Comparison of ENCODE assay signal across 2 cellular contexts in genomic region chr17:65048441-65048840, GRCh38.
TF ChIP-seq lines count a peak whose summit lies in the region.

No MANE protein-coding gene starts in this region.

TF ChIP-seq in liver, 16 proteins besides CTCF, POLR2A, EP300 and RAD21:
- no peak for TF ChIP-seq ZBTB33 (IDR thresholded peaks at IDR 0.05)
- TF ChIP-seq FOXA1 (IDR thresholded peaks at IDR 0.05): no peak
- no peak for TF ChIP-seq RXRA (IDR thresholded peaks at IDR 0.05)
- TF ChIP-seq GABPA (IDR thresholded peaks at IDR 0.05 in 1 of 2, conservative IDR thresholded peaks at IDR 0.05 in 1 of 2): no peak
- no peak for TF ChIP-seq HNF4A (conservative IDR thresholded peaks at IDR 0.05)
- no peak for TF ChIP-seq HNF4G (IDR thresholded peaks at IDR 0.05)
- TF ChIP-seq EGR1 (IDR thresholded peaks at IDR 0.05; ENCODE audit: low read depth in 2 of 2): no peak
- TF ChIP-seq TAF1 (conservative IDR thresholded peaks at IDR 0.05): no peak
- TF ChIP-seq YY1 (IDR thresholded peaks at IDR 0.05): no peak
- no peak for TF ChIP-seq REST (IDR thresholded peaks at IDR 0.05)
- no peak for TF ChIP-seq FOXA2 (IDR thresholded peaks at IDR 0.05)
- TF ChIP-seq NR2F2 (IDR thresholded peaks at IDR 0.05): no peak
- TF ChIP-seq, protein P1, sequence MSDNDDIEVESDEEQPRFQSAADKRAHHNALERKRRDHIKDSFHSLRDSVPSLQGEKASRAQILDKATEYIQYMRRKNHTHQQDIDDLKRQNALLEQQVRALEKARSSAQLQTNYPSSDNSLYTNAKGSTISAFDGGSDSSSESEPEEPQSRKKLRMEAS (IDR thresholded peaks at IDR 0.05): no peak
- no peak for TF ChIP-seq SP1 (IDR thresholded peaks at IDR 0.05)
- TF ChIP-seq, protein P2, sequence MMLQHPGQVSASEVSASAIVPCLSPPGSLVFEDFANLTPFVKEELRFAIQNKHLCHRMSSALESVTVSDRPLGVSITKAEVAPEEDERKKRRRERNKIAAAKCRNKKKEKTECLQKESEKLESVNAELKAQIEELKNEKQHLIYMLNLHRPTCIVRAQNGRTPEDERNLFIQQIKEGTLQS (IDR thresholded peaks at IDR 0.05): no peak
- no peak for TF ChIP-seq JUND (IDR thresholded peaks at IDR 0.05)

TF ChIP-seq in HepG2, 621 proteins besides CTCF, POLR2A, EP300 and RAD21 (continued from another document):
- TF ChIP-seq PAXIP1 (CRISPR knock-in tag; conservative IDR thresholded peaks at IDR 0.05) (no peak), TOPORS (CRISPR knock-in tag; IDR thresholded peaks at IDR 0.05) (no peak), XBP1 (CRISPR knock-in tag; IDR thresholded peaks at IDR 0.05) (no peak), ZNF33A (CRISPR knock-in tag; IDR thresholded peaks at IDR 0.05; ENCODE audit: borderline replicate concordance) (no peak), SKI (IDR thresholded peaks at IDR 0.05; ENCODE audit: partially characterized antibody) (no peak), ZNF263 (CRISPR knock-in tag; IDR thresholded peaks at IDR 0.05) (no peak), KMT2A (CRISPR knock-in tag; IDR thresholded peaks at IDR 0.05) (no peak), REL (CRISPR knock-in tag; conservative IDR thresholded peaks at IDR 0.05) (no peak), NFE2 (CRISPR knock-in tag; IDR thresholded peaks at IDR 0.05) (no peak), NR1H2 (CRISPR knock-in tag; IDR thresholded peaks at IDR 0.05; ENCODE audit: borderline replicate concordance, low read depth) (no peak), REXO4 (CRISPR knock-in tag; IDR thresholded peaks at IDR 0.05; ENCODE audit: borderline replicate concordance) (no peak), ZNF768 (CRISPR knock-in tag; IDR thresholded peaks at IDR 0.05) (no peak), TBP (CRISPR knock-in tag; IDR thresholded peaks at IDR 0.05) (no peak), HDAC2 (CRISPR knock-in tag; IDR thresholded peaks at IDR 0.05) (no peak), ZNF367 (CRISPR knock-in tag; IDR thresholded peaks at IDR 0.05; ENCODE audit: borderline replicate concordance) (no peak)
- TF ChIP-seq, protein P3, sequence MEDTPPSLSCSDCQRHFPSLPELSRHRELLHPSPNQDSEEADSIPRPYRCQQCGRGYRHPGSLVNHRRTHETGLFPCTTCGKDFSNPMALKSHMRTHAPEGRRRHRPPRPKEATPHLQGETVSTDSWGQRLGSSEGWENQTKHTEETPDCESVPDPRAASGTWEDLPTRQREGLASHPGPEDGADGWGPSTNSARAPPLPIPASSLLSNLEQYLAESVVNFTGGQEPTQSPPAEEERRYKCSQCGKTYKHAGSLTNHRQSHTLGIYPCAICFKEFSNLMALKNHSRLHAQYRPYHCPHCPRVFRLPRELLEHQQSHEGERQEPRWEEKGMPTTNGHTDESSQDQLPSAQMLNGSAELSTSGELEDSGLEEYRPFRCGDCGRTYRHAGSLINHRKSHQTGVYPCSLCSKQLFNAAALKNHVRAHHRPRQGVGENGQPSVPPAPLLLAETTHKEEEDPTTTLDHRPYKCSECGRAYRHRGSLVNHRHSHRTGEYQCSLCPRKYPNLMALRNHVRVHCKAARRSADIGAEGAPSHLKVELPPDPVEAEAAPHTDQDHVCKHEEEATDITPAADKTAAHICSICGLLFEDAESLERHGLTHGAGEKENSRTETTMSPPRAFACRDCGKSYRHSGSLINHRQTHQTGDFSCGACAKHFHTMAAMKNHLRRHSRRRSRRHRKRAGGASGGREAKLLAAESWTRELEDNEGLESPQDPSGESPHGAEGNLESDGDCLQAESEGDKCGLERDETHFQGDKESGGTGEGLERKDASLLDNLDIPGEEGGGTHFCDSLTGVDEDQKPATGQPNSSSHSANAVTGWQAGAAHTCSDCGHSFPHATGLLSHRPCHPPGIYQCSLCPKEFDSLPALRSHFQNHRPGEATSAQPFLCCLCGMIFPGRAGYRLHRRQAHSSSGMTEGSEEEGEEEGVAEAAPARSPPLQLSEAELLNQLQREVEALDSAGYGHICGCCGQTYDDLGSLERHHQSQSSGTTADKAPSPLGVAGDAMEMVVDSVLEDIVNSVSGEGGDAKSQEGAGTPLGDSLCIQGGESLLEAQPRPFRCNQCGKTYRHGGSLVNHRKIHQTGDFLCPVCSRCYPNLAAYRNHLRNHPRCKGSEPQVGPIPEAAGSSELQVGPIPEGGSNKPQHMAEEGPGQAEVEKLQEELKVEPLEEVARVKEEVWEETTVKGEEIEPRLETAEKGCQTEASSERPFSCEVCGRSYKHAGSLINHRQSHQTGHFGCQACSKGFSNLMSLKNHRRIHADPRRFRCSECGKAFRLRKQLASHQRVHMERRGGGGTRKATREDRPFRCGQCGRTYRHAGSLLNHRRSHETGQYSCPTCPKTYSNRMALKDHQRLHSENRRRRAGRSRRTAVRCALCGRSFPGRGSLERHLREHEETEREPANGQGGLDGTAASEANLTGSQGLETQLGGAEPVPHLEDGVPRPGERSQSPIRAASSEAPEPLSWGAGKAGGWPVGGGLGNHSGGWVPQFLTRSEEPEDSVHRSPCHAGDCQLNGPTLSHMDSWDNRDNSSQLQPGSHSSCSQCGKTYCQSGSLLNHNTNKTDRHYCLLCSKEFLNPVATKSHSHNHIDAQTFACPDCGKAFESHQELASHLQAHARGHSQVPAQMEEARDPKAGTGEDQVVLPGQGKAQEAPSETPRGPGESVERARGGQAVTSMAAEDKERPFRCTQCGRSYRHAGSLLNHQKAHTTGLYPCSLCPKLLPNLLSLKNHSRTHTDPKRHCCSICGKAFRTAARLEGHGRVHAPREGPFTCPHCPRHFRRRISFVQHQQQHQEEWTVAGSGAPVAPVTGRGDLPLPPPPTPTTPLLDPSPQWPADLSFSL (CRISPR knock-in tag; IDR thresholded peaks at IDR 0.05): no peak
